7 cellular contexts compared by ENCODE assay signal in the genomic region with DNA sequence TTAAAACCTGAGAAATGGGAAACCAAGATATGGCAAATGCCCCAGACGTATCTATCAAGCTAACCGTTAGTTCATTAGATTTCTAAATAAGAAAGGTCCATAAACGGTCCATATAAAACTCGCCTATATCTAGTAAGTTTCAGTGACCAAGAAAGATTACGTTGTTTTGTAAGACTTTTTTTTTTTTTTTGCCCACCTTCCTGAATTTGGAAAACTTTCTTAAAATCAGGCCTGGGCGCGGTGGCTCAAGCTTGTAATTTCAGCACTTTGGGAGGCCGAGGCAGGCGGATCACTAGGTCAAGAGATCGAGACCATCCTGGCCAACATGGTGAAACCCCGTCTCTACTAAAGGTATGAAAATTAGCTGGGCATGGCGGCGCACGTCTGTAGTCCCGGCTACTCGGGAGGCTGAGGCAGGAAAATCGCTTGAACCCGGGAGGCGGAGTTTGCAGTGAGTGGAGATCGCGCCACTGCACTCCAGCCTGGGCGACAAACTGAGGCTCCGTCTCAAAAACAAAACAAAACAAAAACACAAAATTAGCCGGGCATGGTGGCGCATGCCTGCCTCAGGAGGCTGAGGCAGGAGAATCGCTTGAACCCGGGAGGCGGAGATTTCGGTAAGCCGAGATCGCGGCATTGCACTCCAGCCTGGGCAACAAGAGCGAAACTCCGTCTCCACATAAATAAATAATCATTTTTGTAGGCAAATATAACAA. TPM values are rescaled to one million over a fixed set of nuclear protein-coding genes. Genes with fewer than 3 reads are reported as not detected.
A peak's percentile ranks its signal among the peaks of the same experiment; 100 is the strongest.
DNase-seq lines count a peak whose midpoint lies in the region; ATAC-seq and TF ChIP-seq lines count a peak whose summit lies in the region.
"Not testable (repeated sequence)": the region's sequence is repeated elsewhere in the genome, so short reads cannot be mapped to it uniquely, and the experiment has no call there.

No MANE protein-coding gene starts in this region.

- H3K9ac ChIP-seq in mesenchymal stem cell (ENCODE audit: low read length), result peak overlapping the region; percentile 99
- H3K9ac ChIP-seq in skeletal muscle satellite cell (ENCODE audit: low read depth, low read length), result peak overlapping the region; percentile 100

- not testable (repeated sequence) for ATAC-seq in WTC11

- POLR2A ChIA-PET in WTC11 (lab: Charles Lee), result interaction anchor here (0.7 to 0.9 kb wide), 2 partner anchors 17 to 32 kb away, joined by 4 to 5 read pairs; no protein-coding TSS in a partner anchor

- not testable (repeated sequence) for H2BK15ac ChIP-seq in mesenchymal stem cell (ENCODE audit: low read depth, poor library complexity, severe bottlenecking)

- not testable (repeated sequence) for H3K4me1 ChIP-seq in mesenchymal stem cell (ENCODE audit: control insufficient read depth, insufficient read depth, low read depth, low read length)
- peaks cover 22% of the 10 kb centered on the region for H3K4me1 ChIP-seq in skeletal muscle satellite cell (ENCODE audit: control insufficient read depth, insufficient read depth, low read length)

- not testable (repeated sequence) for TF ChIP-seq CTCF in GM12865 (IDR thresholded peaks at IDR 0.05; ENCODE audit: insufficient read depth, low read depth, low read length, missing control alignments); WTC11 (IDR thresholded peaks at IDR 0.05); astrocyte of the spinal cord (IDR thresholded peaks at IDR 0.05; ENCODE audit: low read depth, low read length); fibroblast of villous mesenchyme (IDR thresholded peaks at IDR 0.05; ENCODE audit: insufficient read depth, low read depth, low read length)

- peak overlapping the region; percentile 36 for H3K27ac ChIP-seq in mesenchymal stem cell (ENCODE audit: low read length, poor library complexity, severe bottlenecking)

- not testable (repeated sequence) for H2BK12ac ChIP-seq in mesenchymal stem cell (ENCODE audit: low read length in 2 of 2)

- peak; percentile 41 for DNase-seq in GM12865 (ENCODE audit: low read depth)
- peak; percentile 38 for DNase-seq in NCI-H2171 treated with DMSO at 0.1 percent for 48 hours (lab: John Stamatoyannopoulos, UW)
- peak; percentile 16 for DNase-seq in WTC11 (ENCODE audit: low spot score)
- not testable (repeated sequence) for DNase-seq in astrocyte of the spinal cord (ENCODE audit: low read depth, low spot score)
- DNase-seq in fibroblast of villous mesenchyme (ENCODE audit: low read depth), result peak; percentile 23
- peak; percentile 63 for DNase-seq in mesenchymal stem cell

- H4K91ac ChIP-seq in mesenchymal stem cell (ENCODE audit: low read length), result not testable (repeated sequence)

- not testable (repeated sequence) for H3K4ac ChIP-seq in mesenchymal stem cell (ENCODE audit: low read depth in 1 of 2, low read length in 2 of 2)

- peaks cover 24% of the 10 kb centered on the region for H3K4me1 Mint-ChIP-seq in WTC11

- H3K4me3 ChIP-seq in GM12865 (ENCODE audit: low read depth, low read length) (peak overlapping the region; percentile 100), astrocyte of the spinal cord (ENCODE audit: low read depth, low read length) (peak overlapping the region; percentile 74), fibroblast of villous mesenchyme (ENCODE audit: low read depth, low read length) (peak overlapping the region; percentile 95), mesenchymal stem cell (ENCODE audit: insufficient read depth in 1 of 2, low read depth in 1 of 2, low read length in 2 of 2) (peak overlapping the region; percentile 63 to 90), skeletal muscle satellite cell (ENCODE audit: low read length) (peak overlapping the region; percentile 90)

- not testable (repeated sequence) for H4K8ac ChIP-seq in mesenchymal stem cell (ENCODE audit: low read length)

- not testable (repeated sequence) for H2AFZ ChIP-seq in mesenchymal stem cell (ENCODE audit: low read depth, low read length)

- not testable (repeated sequence) for H3K23ac ChIP-seq in mesenchymal stem cell (ENCODE audit: low read length in 2 of 2)

- CTCF ChIA-PET in WTC11 (lab: Charles Lee), result interaction anchor here (0.7 to 2.6 kb wide), 4 partner anchors 60 to 157 kb away, joined by 3 to 11 read pairs (median 6); no protein-coding TSS in a partner anchor

- H2BK120ac ChIP-seq in mesenchymal stem cell (ENCODE audit: low read depth, low read length), result not testable (repeated sequence)

- H2BK5ac ChIP-seq in mesenchymal stem cell (ENCODE audit: low read depth, low read length, poor library complexity, severe bottlenecking), result not testable (repeated sequence)

- H3K27me3 Mint-ChIP-seq in WTC11 (ENCODE audit: low read depth), result not testable (repeated sequence)

- not testable (repeated sequence) for H3K27me3 ChIP-seq in mesenchymal stem cell (ENCODE audit: control insufficient read depth in 1 of 2, insufficient read depth in 1 of 2, low read length in 2 of 2); skeletal muscle satellite cell (ENCODE audit: control insufficient read depth, insufficient read depth, low read length)

- not testable (repeated sequence) for H2AK5ac ChIP-seq in mesenchymal stem cell (ENCODE audit: low read length, severe bottlenecking)

- not testable (repeated sequence) for H3K14ac ChIP-seq in mesenchymal stem cell (ENCODE audit: low read length in 2 of 2)

- H3K4me2 ChIP-seq in mesenchymal stem cell (ENCODE audit: low read length, poor library complexity, severe bottlenecking), result peak overlapping the region; percentile 37
- peak overlapping the region; percentile 94 for H3K4me2 ChIP-seq in skeletal muscle satellite cell (ENCODE audit: low read length)

- in situ Hi-C loops in astrocyte of the spinal cord (cut with HindIII; ENCODE audit: low sequenced_read_pairs), result not testable (repeated sequence)

- not testable (repeated sequence) for H3K9me3 ChIP-seq in mesenchymal stem cell (ENCODE audit: control insufficient read depth, low read length); skeletal muscle satellite cell (replicated peaks; ENCODE audit: low read length)

- not testable (repeated sequence) for H3K9me3 Mint-ChIP-seq in WTC11

- WGBS in mesenchymal stem cell, result 15% methylated on average over 28 of the region's 34 CpGs

- peak overlapping the region; percentile 98 for H3K4me3 Mint-ChIP-seq in WTC11

- H3K27ac Mint-ChIP-seq in WTC11, result peak overlapping the region; percentile 98

- peaks cover 49% of the 10 kb centered on the region for H3K36me3 Mint-ChIP-seq in WTC11

- peak overlapping the region in 1 of 2 experiments; percentile 12 for H3K18ac ChIP-seq in mesenchymal stem cell (ENCODE audit: low read depth in 1 of 2, low read length in 2 of 2)

- H3K36me3 ChIP-seq in mesenchymal stem cell (ENCODE audit: control insufficient read depth in 1 of 2, insufficient read depth in 2 of 2, low read depth in 1 of 2, low read length in 2 of 2) (peaks cover 7 to 41% of the 10 kb centered on the region in 2 experiments), skeletal muscle satellite cell (ENCODE audit: insufficient read depth, low read length) (peaks cover 42% of the 10 kb centered on the region)

- H3K79me1 ChIP-seq in mesenchymal stem cell (replicated peaks; ENCODE audit: low read length, poor library complexity, severe bottlenecking), result not testable (repeated sequence)

TF ChIP-seq in WTC11, 78 proteins besides CTCF, POLR2A, EP300 and RAD21:
- TF ChIP-seq FOXP1 (CRISPR knock-in tag; IDR thresholded peaks at IDR 0.05; ENCODE audit: borderline replicate concordance), result peak; percentile 40; the same call in 1 of the 2 replicates

RNA-seq across cellular contexts. Expression of a gene that starts 1.8 kb away (rescaled TPM):
- total RNA-seq in WTC11 (2021), result 88.7 to 101 TPM (median 95.4 TPM) in 3 replicates
- total RNA-seq in fibroblast of villous mesenchyme, result 71.8 and 86.4 TPM in 2 replicates
- 85.7 TPM for polyA plus RNA-seq in mesenchymal stem cell (2013, experiment 1 of 2)
- polyA plus RNA-seq in mesenchymal stem cell (2013, experiment 2 of 2), result 89.2 TPM
- 48.4 and 59.8 TPM in 2 replicates for total RNA-seq in skeletal muscle satellite cell (2012; rRNA removed)
